8 cellular contexts compared by ENCODE assay signal in the genomic region with DNA sequence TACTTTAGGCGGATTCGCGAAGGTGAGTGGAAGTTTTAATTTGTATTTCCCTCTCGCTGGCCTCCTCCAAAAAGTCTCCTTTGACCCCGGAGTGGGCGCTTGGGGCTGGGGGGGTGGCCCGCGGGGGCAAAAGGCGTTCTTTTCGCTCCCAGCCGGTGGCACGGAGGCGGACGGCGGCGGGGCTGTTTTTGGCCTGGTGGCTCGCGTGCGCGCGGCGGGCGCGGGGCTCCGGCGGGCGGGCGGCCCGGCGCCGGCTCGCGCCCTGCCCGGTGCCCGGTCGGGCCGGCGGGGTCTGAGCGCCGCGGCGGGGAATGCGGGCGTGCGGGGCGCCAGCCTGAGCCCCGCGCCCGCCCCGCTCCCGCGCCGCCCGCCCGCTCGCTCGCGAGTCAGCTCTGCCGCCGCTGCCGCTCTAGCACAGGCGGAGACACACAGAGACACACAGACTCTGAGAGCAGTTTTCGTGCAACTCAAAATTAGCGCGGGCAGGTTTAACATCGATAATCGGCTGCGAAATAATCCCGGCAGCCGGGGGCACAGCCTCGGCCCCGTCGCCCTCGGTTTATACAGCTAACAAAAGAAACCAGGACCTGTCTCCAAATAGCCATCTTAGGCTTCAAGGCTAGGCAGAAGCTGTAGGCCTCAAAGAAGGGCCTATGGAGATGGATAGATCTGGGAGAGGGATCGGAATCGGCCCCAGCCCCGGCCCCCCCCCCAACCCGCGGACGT. TPM values are rescaled to one million over a fixed set of nuclear protein-coding genes. Genes with fewer than 3 reads are reported as not detected.
DNase-seq lines count a peak whose midpoint lies in the region; ATAC-seq and TF ChIP-seq lines count a peak whose summit lies in the region.

No MANE protein-coding gene starts in this region.

- H3K27me3 Mint-ChIP-seq in CD4-positive, alpha-beta memory T cell: no peaks in the 10 kb centered on the region

- peak overlapping the region; percentile 98 for H3K27ac ChIP-seq in CD4-positive, alpha-beta memory T cell (ENCODE audit: low read depth, low read length)
- H3K27ac ChIP-seq in gastroesophageal sphincter: peak overlapping the region; percentile 98 to 100 (median 100)

- peaks cover 42% of the 10 kb centered on the region for H3K4me1 ChIP-seq in CD4-positive, alpha-beta memory T cell (ENCODE audit: insufficient read depth, low read length)
- H3K4me1 ChIP-seq in gastroesophageal sphincter (peaks cover 8 to 43% (median 8%) of the 10 kb centered on the region in 3 donors), neuron (ENCODE audit: insufficient read depth, low read length) (peaks cover 19% of the 10 kb centered on the region)

- peak overlapping the region; percentile 73 to 87 for H3K4me3 ChIP-seq in CD4-positive, alpha-beta memory T cell (ENCODE audit: low read length in 2 of 2)
- H3K4me3 ChIP-seq in gastroesophageal sphincter: peak overlapping the region; percentile 89 to 93
- peak overlapping the region; percentile 97 for H3K4me3 ChIP-seq in neuron (ENCODE audit: low read length)

- no peaks in the 10 kb centered on the region for H3K36me3 ChIP-seq in CD4-positive, alpha-beta memory T cell (ENCODE audit: insufficient read depth, low read length)
- H3K36me3 ChIP-seq in gastroesophageal sphincter (no peaks in the 10 kb centered on the region), neuron (ENCODE audit: insufficient read depth, low read length) (peaks cover 2% of the 10 kb centered on the region)

- H3K27ac Mint-ChIP-seq in CD4-positive, alpha-beta memory T cell: peak overlapping the region; percentile 87 to 98 (median 97)

- H2AFZ ChIP-seq in neuron (ENCODE audit: low read depth, low read length): peak overlapping the region; percentile 51

- intact Hi-C loops in CD4-positive, alpha-beta memory T cell (cut with micrococcal nuclease): loop anchor here (2.0 kb wide), 1 partner anchor 641 kb away; no protein-coding TSS in a partner anchor

- peak overlapping the region; percentile 90 to 100 (median 94) for H3K4me3 Mint-ChIP-seq in CD4-positive, alpha-beta memory T cell

- no peaks in the 10 kb centered on the region for H3K9me3 ChIP-seq in CD4-positive, alpha-beta memory T cell (ENCODE audit: control insufficient read depth in 1 of 2, low read length in 2 of 2)
- H3K9me3 ChIP-seq in gastroesophageal sphincter (no peaks in the 10 kb centered on the region), neuron (ENCODE audit: low read length) (no peaks in the 10 kb centered on the region)

- TF ChIP-seq POLR2A in gastroesophageal sphincter (IDR thresholded peaks at IDR 0.05): peak; percentile 29 to 36

- no peak for ATAC-seq in gastroesophageal sphincter
- ATAC-seq in HG03354 (IDR thresholded peaks at IDR 0.05; ENCODE audit: poor library complexity, severe bottlenecking, unreplicated experiment): no peak

- DNase-seq in CD4-positive, alpha-beta memory T cell: peak; percentile 67 to 72 (median 71)
- DNase-seq in HT1080 (ENCODE audit: low read depth) (peak; percentile 60), RPMI8226 (peak; percentile 72), superior temporal gyrus (ENCODE audit: extremely low spot score) (peak; percentile 77)
- DNase-seq in activated naive CD4-positive, alpha-beta T cell (lab: John Stamatoyannopoulos, UW): peak; percentile 10 to 58 (median 34)

- TF ChIP-seq EP300 in gastroesophageal sphincter (IDR thresholded peaks at IDR 0.05): no peak

- no peaks in the 10 kb centered on the region for H3K27me3 ChIP-seq in CD4-positive, alpha-beta memory T cell (ENCODE audit: insufficient read depth, low read length)
- H3K27me3 ChIP-seq in gastroesophageal sphincter (no peaks in the 10 kb centered on the region), neuron (ENCODE audit: insufficient read depth, low read length) (no peaks in the 10 kb centered on the region)

- H3K9me3 Mint-ChIP-seq in CD4-positive, alpha-beta memory T cell: peaks cover 0 to 3% (median 0%) of the 10 kb centered on the region in 8 donors

- H3K36me3 Mint-ChIP-seq in CD4-positive, alpha-beta memory T cell: peaks cover 0 to 47% of the 10 kb centered on the region in 2 donors

- POLR2A ChIA-PET in CD4-positive, alpha-beta memory T cell (lab: Charles Lee; ENCODE audit: partially characterized antibody): interaction anchor here (0.7 to 8.6 kb wide), 17 partner anchors 8 to 1486 kb away, joined by 3 to 99 read pairs (median 6); partner anchors contain the start of genes SCAF11 and SLC38A1

- peaks cover 20 to 58% (median 30%) of the 10 kb centered on the region in 4 donors for H3K4me1 Mint-ChIP-seq in CD4-positive, alpha-beta memory T cell

- 0 to 2% methylated on average over 10 to 13 of the region's 80 CpGs for WGBS in gastroesophageal sphincter (ENCODE audit: low coverage in 1 of 2), 2 donors

- CTCF ChIA-PET in CD4-positive, alpha-beta memory T cell (lab: Charles Lee; ENCODE audit: partially characterized antibody): interaction anchor here (1.5 to 7.4 kb wide), 4 partner anchors 15 to 75 kb away, joined by 3 to 94 read pairs (median 24); no protein-coding TSS in a partner anchor

- no peak for TF ChIP-seq CTCF in gastroesophageal sphincter (IDR thresholded peaks at IDR 0.05)

RNA-seq across cellular contexts. Expression of gene ARID2, which starts 0.8 kb away (rescaled TPM):
- 10 to 100 TPM; 51.1 to 51.8 TPM for total RNA-seq in CD4-positive, alpha-beta memory T cell
- 10 to 100 TPM in 1 of 2 donors, 1 to 10 TPM in 1; 6.3 to 12.7 TPM for polyA plus RNA-seq in CD4-positive, alpha-beta memory T cell
- total RNA-seq in HT1080 (2014; rRNA removed; shearing (Covaris generic)): 8.8 and 12.8 TPM in 2 replicates
- 6.4 and 8.5 TPM in 2 replicates for polyA plus RNA-seq in HT1080 (2015; cell fraction: cytosol; rRNA removed)
- 16.7 and 17.3 TPM in 2 replicates for polyA plus RNA-seq in HT1080 (2015; cell fraction: nucleus; rRNA removed)
- 10 to 100 TPM; 28.9 to 49.0 (median 32.1) TPM for total RNA-seq in gastroesophageal sphincter
